ENCODE assay signal across 24 cellular contexts in the genomic region with DNA sequence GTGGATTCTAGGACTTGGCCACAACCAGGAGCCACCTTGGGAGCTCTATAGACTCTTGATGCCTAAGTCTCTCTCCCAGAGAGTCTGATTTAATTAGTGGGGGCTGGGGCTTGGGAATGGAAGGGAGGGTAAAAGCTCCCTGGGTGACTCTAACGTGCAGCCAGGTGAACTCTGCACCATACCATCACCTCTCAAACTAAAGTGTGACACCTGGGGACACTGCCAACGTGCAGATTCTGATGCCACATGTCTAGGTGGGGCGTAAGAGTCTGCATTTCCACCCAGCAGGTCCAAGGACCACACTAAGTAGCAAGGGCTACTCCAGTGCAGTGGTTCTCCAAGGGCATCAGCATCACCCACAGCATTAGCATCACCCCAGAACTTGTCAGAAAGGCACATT. TPM values are rescaled to one million over a fixed set of nuclear protein-coding genes. Genes with fewer than 3 reads are reported as not detected.
DNase-seq lines count a peak whose midpoint lies in the region; ATAC-seq, FAIRE-seq and TF ChIP-seq lines count a peak whose summit lies in the region.
"Had no signal": no experiment of that assay in that cellular context is flagged by ENCODE, and none has a peak within 500 bp of the region (broad histone marks: within the 10 kb centered on the region; RNA-seq: fewer than 3 reads in every experiment).

No MANE protein-coding gene starts in this region.

- no peaks in the 10 kb centered on the region for H3K36me3 Mint-ChIP-seq in activated naive CD4-positive, alpha-beta T cell treated with anti-CD3 and anti-CD28 coated beads, Interleukin-2, amount 50 U/mL, for 72 hours
- H3K36me3 Mint-ChIP-seq: CD14-positive monocyte had no signal

- H2BK120ac ChIP-seq in H1 (replicated peaks; ENCODE audit: low read depth, low read length) (no peak overlapping the region), neuronal stem cell (ENCODE audit: low read depth, low read length) (no peak overlapping the region)

- H3K9me3 ChIP-seq in H1 (ENCODE audit: insufficient read depth in 2 of 2, low read depth in 1 of 2, low read length in 1 of 2) = no peaks in the 10 kb centered on the region
- no peaks in the 10 kb centered on the region for H3K9me3 ChIP-seq in neuronal stem cell (replicated peaks in 1 of 2; ENCODE audit: control insufficient read depth in 2 of 2, insufficient read depth in 1 of 2, low read depth in 1 of 2, low read length in 2 of 2)
- no peaks in the 10 kb centered on the region for H3K9me3 ChIP-seq in PC-9 (ENCODE audit: insufficient read depth, low read depth)
- H3K9me3 ChIP-seq: HAP-1 had no signal

- H3K27ac Mint-ChIP-seq in activated naive CD4-positive, alpha-beta T cell treated with anti-CD3 and anti-CD28 coated beads, Interleukin-2, amount 50 U/mL, for 72 hours = no peak overlapping the region

- no TSS peak for BruUV-seq in PC-9 (replicated peaks; lab: Mats Ljungman, UMichigan)

- H3K4ac ChIP-seq in H1 (replicated peaks; ENCODE audit: insufficient read length, low read depth, low read length) (no peak overlapping the region), neuronal stem cell (ENCODE audit: low read length) (no peak overlapping the region)

- no peaks in the 10 kb centered on the region for H3K9me3 Mint-ChIP-seq in activated naive CD4-positive, alpha-beta T cell treated with anti-CD3 and anti-CD28 coated beads, Interleukin-2, amount 50 U/mL, for 72 hours

- H3K23me2 ChIP-seq in H1 (ENCODE audit: low read depth, low read length) = no peaks in the 10 kb centered on the region

- no peaks in the 10 kb centered on the region; a peak in 1 of 8 replicates for H3K36me3 ChIP-seq in H1 (ENCODE audit: control insufficient read depth in 2 of 4, insufficient read depth in 4 of 4, low read length in 3 of 4)
- no peaks in the 10 kb centered on the region for H3K36me3 ChIP-seq in neuronal stem cell (replicated peaks in 1 of 2; ENCODE audit: control insufficient read depth in 2 of 2, insufficient read depth in 2 of 2, low read length in 2 of 2)
- no peaks in the 10 kb centered on the region for H3K36me3 ChIP-seq in PC-9 (ENCODE audit: low read depth)
- H3K36me3 ChIP-seq: HAP-1 had no signal

- H2BK20ac ChIP-seq in H1 (ENCODE audit: low read length) = no peak overlapping the region

- POLR2A ChIA-PET in H1 (lab: Charles Lee; ENCODE audit: partially characterized antibody) = no interaction called here
- POLR2A ChIA-PET in PC-9 (lab: Charles Lee; ENCODE audit: unreplicated experiment) = interaction anchor here (0.6 kb wide), 1 partner anchor 43 kb away, joined by 4 read pairs; no protein-coding TSS in a partner anchor

- FAIRE-seq in H1 (lab: Jason Lieb, UNC) = no peak
- FAIRE-seq: D721Med had no signal

- no peak for TF ChIP-seq POLR2A in H1 (IDR thresholded peaks at IDR 0.05; ENCODE audit: control extremely low read depth in 1 of 2, low read depth in 2 of 2, low read length in 2 of 2)

- H3K79me1 ChIP-seq in H1 (ENCODE audit: low read depth, low read length) (no peaks in the 10 kb centered on the region; the same call in none of the 2 replicates), neuronal stem cell (ENCODE audit: low read depth, low read length) (no peaks in the 10 kb centered on the region)

- H3F3A ChIP-seq in PC-9 (ENCODE audit: insufficient read depth, low read depth) = peaks cover 17% of the 10 kb centered on the region; the same call in 1 of the 2 replicates

- H3K27ac ChIP-seq in H1 (ENCODE audit: low read depth, low read length) (no peak overlapping the region), neuronal stem cell (replicated peaks; ENCODE audit: low read length) (no peak overlapping the region), PC-9 (no peak overlapping the region)
- H3K27ac ChIP-seq: 22Rv1, GM23248, KMS-11 had no signal

- TF ChIP-seq CTCF in H1 (IDR thresholded peaks at IDR 0.05; ENCODE audit: control extremely low read depth in 1 of 3, insufficient read depth in 1 of 3, low read depth in 1 of 3, low read length in 3 of 3) (no peak), PC-9 (conservative IDR thresholded peaks at IDR 0.05) (no peak)

- H3K4me1 ChIP-seq in H1 (replicated peaks in 1 of 4; ENCODE audit: control insufficient read depth in 3 of 4, insufficient read depth in 4 of 4, low read length in 3 of 4) (no peaks in the 10 kb centered on the region), neuronal stem cell (ENCODE audit: control insufficient read depth in 2 of 2, insufficient read depth in 1 of 2, low read depth in 1 of 2, low read length in 2 of 2) (peaks cover 2 to 24% of the 10 kb centered on the region in 2 donors), PC-9 (replicated peaks; ENCODE audit: insufficient read depth) (peaks cover 23% of the 10 kb centered on the region)

- H3K18ac ChIP-seq in H1 (ENCODE audit: extremely low read depth, low read length) (no peak overlapping the region), neuronal stem cell (ENCODE audit: low read length) (no peak overlapping the region)

- H4K20me1 ChIP-seq in H1 (replicated peaks in 1 of 2; ENCODE audit: control insufficient read depth in 1 of 2, insufficient read depth in 2 of 2, low read length in 2 of 2) (peaks cover 0 to 8% of the 10 kb centered on the region in 2 experiments), PC-9 (ENCODE audit: insufficient read depth) (no peaks in the 10 kb centered on the region)

- H3K9me2 ChIP-seq in PC-9 (ENCODE audit: insufficient read depth) = no peaks in the 10 kb centered on the region

- no peak for TF ChIP-seq RAD21 in H1 (IDR thresholded peaks at IDR 0.05 in 1 of 2, conservative IDR thresholded peaks at IDR 0.05 in 1 of 2; ENCODE audit: low read depth in 2 of 2, low read length in 2 of 2)

- H3K4me2 ChIP-seq in H1 (ENCODE audit: insufficient read depth in 1 of 2, low read depth in 2 of 2, low read length in 2 of 2) = no peak overlapping the region
- no peak overlapping the region for H3K4me2 ChIP-seq in neuronal stem cell (ENCODE audit: insufficient read depth, low read length, poor library complexity, severe bottlenecking)
- no peak overlapping the region for H3K4me2 ChIP-seq in PC-9
- H3K4me2 ChIP-seq: KMS-11 had no signal

- ATAC-seq in GM18511 (IDR thresholded peaks at IDR 0.05; ENCODE audit: unreplicated experiment) (no peak), HG02970 (IDR thresholded peaks at IDR 0.05; ENCODE audit: low FRiP score, unreplicated experiment) (no peak)
- no peak for ATAC-seq in activated naive CD4-positive, alpha-beta T cell treated with anti-CD3 and anti-CD28 coated beads, Interleukin-2, amount 50 U/mL, for 72 hours

- H4K8ac ChIP-seq in H1 (ENCODE audit: extremely low read depth, insufficient read depth, low read length) (no peak overlapping the region), neuronal stem cell (ENCODE audit: low read depth, low read length) (no peak overlapping the region)

- no peak overlapping the region for H3K14ac ChIP-seq in H1 (ENCODE audit: insufficient read length)
- no peak overlapping the region for H3K14ac ChIP-seq in neuronal stem cell (ENCODE audit: low read length)

- H3K56ac ChIP-seq in H1 (replicated peaks; ENCODE audit: insufficient read length, low read depth, low read length) = no peak overlapping the region

- H3K23ac ChIP-seq in H1 (ENCODE audit: insufficient read length) (no peak overlapping the region), neuronal stem cell (ENCODE audit: low read depth, low read length, poor library complexity) (peak overlapping the region; percentile 87)

- H3K79me2 ChIP-seq in H1 (ENCODE audit: control insufficient read depth in 1 of 2, insufficient read depth in 2 of 2, low read length in 2 of 2) (no peaks in the 10 kb centered on the region), PC-9 (ENCODE audit: low read depth) (0 out of 2 replicates have a peak, but pooled peaks cover 3% of the 10 kb centered on the region)

- no peak overlapping the region for H3K4me3 ChIP-seq in H1 (ENCODE audit: extremely low read depth in 1 of 4, insufficient read depth in 2 of 4, low read depth in 3 of 4, low read length in 4 of 4)
- no peak overlapping the region for H3K4me3 ChIP-seq in neuronal stem cell (ENCODE audit: low read length in 2 of 2)
- H3K4me3 ChIP-seq in PC-9 = no peak overlapping the region
- H3K4me3 ChIP-seq: GM23248, HAP-1 had no signal

- 61% methylated on average over 3 of the region's 3 CpGs; no CpG with 5 or more reads in 1 of the 2 experiments for WGBS in H1 (ENCODE audit: extremely low coverage in 1 of 2, insufficient coverage in 1 of 2, insufficient read length in 1 of 2, insufficient replicate concordance in 2 of 2, low coverage in 1 of 2, low lambda C conversion rate in 2 of 2, missing lambda C conversion rate in 1 of 2), 2 experiments
- no CpG with 5 or more reads among the region's 3 CpGs for WGBS in neuronal stem cell (ENCODE audit: extremely low coverage in 2 of 2, insufficient read length in 2 of 2, insufficient replicate concordance in 1 of 2), 2 donors

- H4K91ac ChIP-seq in H1 (replicated peaks; ENCODE audit: insufficient read length, low read length) (no peak overlapping the region), neuronal stem cell (ENCODE audit: low read depth, low read length, poor library complexity) (no peak overlapping the region)

- H3K27me3 ChIP-seq in H1 (replicated peaks in 1 of 4; ENCODE audit: control insufficient read depth in 3 of 4, extremely low read depth in 1 of 4, insufficient read depth in 3 of 4, low read length in 3 of 4) (no peaks in the 10 kb centered on the region), neuronal stem cell (ENCODE audit: control insufficient read depth in 3 of 3, insufficient read depth in 3 of 3, low read depth in 1 of 3, low read length in 3 of 3) (no peaks in the 10 kb centered on the region), PC-9 (ENCODE audit: insufficient read depth, low read depth) (no peaks in the 10 kb centered on the region)

- H2BK5ac ChIP-seq in H1 (ENCODE audit: low read depth, low read length) = no peak overlapping the region
- H2BK5ac ChIP-seq in neuronal stem cell (ENCODE audit: low read length) = no peak overlapping the region

- no peak overlapping the region for H2BK12ac ChIP-seq in H1 (ENCODE audit: low read depth, low read length)
- no peak overlapping the region for H2BK12ac ChIP-seq in neuronal stem cell (ENCODE audit: low read length)

- intact Hi-C loops in PC-9 (cut with micrococcal nuclease; ENCODE audit: unreplicated experiment) = no loop called here

- CTCF ChIA-PET in H1 (lab: Charles Lee; ENCODE audit: partially characterized antibody) (interaction anchor here (0.9 to 18.1 kb wide), 12 partner anchors 11 to 207 kb away, joined by 3 to 329 read pairs (median 4); a partner anchor contains a TSS), PC-9 (lab: Charles Lee) (no interaction called here)

- DNase-seq in NCI-H82 (lab: John Stamatoyannopoulos, UW) (peak; percentile 15), NCI-H82 treated with DMSO at 0.1 percent for 48 hours (lab: John Stamatoyannopoulos, UW; ENCODE audit: unreplicated experiment) (no peak), H1 (ENCODE audit: low read depth in 1 of 2, low spot score in 2 of 2) (no peak), neuronal stem cell (ENCODE audit: low spot score) (no peak), PC-9 (no peak)
- no peak for DNase-seq in activated naive CD4-positive, alpha-beta T cell treated with anti-CD3 and anti-CD28 coated beads, Interleukin-2, amount 50 U/mL, for 72 hours (ENCODE audit: low spot score in 2 of 2)
- DNase-seq: EL, GF-D8, GM23248, NCI-H1694, NCI-H2081, NCI-H2171, NCI-H345, NCI-H524, NCI-H774, OCI-M1, Right ventricle myocardium superior had no signal

- no peak overlapping the region for H4K5ac ChIP-seq in H1 (ENCODE audit: insufficient read length, low read depth, low read length)

- H3K9ac ChIP-seq in H1 (replicated peaks in 1 of 4; ENCODE audit: extremely low read depth in 1 of 4, low read depth in 3 of 4, low read length in 3 of 4) = no peak overlapping the region
- H3K9ac ChIP-seq in neuronal stem cell (ENCODE audit: low read depth, low read length, poor library complexity) = peak overlapping the region; percentile 24
- H3K9ac ChIP-seq: GM23248, KMS-11 had no signal

- H2BK15ac ChIP-seq in H1 (ENCODE audit: low read length) (0 out of 2 replicates have a peak overlapping the region, but pooled peaks have one; percentile 16), neuronal stem cell (ENCODE audit: low read length) (no peak overlapping the region)

- no peak overlapping the region for H2AFZ ChIP-seq in H1 (ENCODE audit: low read length)
- H2AFZ ChIP-seq in neuronal stem cell (ENCODE audit: low read length) = no peak overlapping the region
- no peak overlapping the region for H2AFZ ChIP-seq in PC-9
- H2AFZ ChIP-seq: GM23248 had no signal

- no peak overlapping the region for H2AK5ac ChIP-seq in H1 (ENCODE audit: low read depth, low read length)
- H2AK5ac ChIP-seq in neuronal stem cell (ENCODE audit: low read depth, low read length) = no peak overlapping the region

- no peak for TF ChIP-seq EP300 in H1 (IDR thresholded peaks at IDR 0.05; ENCODE audit: borderline replicate concordance in 1 of 2, low read depth in 2 of 2, low read length in 2 of 2)

RNA-seq across cellular contexts. Expression of a gene that starts 28.3 kb away (rescaled TPM):
- 25.2 and 27.1 TPM in 2 replicates for total RNA-seq in H1 (2021; fragmentation: NEBNext Ultra II Directional; extraction: Animal tissue kit (Norgen Biotek cat#: 25700))
- polyA plus RNA-seq in H1 (2011; rRNA removed) = 44.5 and 60.2 TPM in 2 replicates
- polyA plus RNA-seq in H1 (2011; cell fraction: cytosol; rRNA removed) = 53.4 TPM
- polyA plus RNA-seq in H1 (2011; cell fraction: nucleus; rRNA removed) = 53.4 TPM
- 16.3 to 31.8 TPM (median 25.4 TPM) in 4 replicates for polyA plus RNA-seq in H1 (2012, experiment 1 of 2)
- polyA plus RNA-seq in H1 (2012, experiment 2 of 2) = 30.6 TPM
- polyA plus RNA-seq in H1 (2013, experiment 1 of 2) = 20.2 TPM
- 21.7 TPM for polyA plus RNA-seq in H1 (2013, experiment 2 of 2)
- 40.6 and 44.5 TPM in 2 replicates for polyA minus RNA-seq in H1 (2011; rRNA and poly(A)+ RNA removed)
- polyA minus RNA-seq in H1 (2011; cell fraction: cytosol; rRNA and poly(A)+ RNA removed) = 12.9 TPM
- 17.2 TPM for polyA minus RNA-seq in H1 (2011; cell fraction: nucleus; rRNA and poly(A)+ RNA removed)
- 38.9 TPM for polyA plus RNA-seq in neuronal stem cell (2013, experiment 1 of 2)
- polyA plus RNA-seq in neuronal stem cell (2013, experiment 2 of 2) = 39.0 TPM
- 40.2 and 41.5 TPM in 2 replicates for total RNA-seq in PC-9 (2021)
- 10 to 100 TPM; 10.5 to 12.9 TPM for total RNA-seq in activated naive CD4-positive, alpha-beta T cell treated with anti-CD3 and anti-CD28 coated beads, Interleukin-2, amount 50 U/mL, for 72 hours

RNA-seq across cellular contexts. Expression of a gene that starts 49.8 kb away (rescaled TPM):
- 138 and 144 TPM in 2 replicates for total RNA-seq in H1 (2021; fragmentation: NEBNext Ultra II Directional; extraction: Animal tissue kit (Norgen Biotek cat#: 25700))
- 39.8 and 55.3 TPM in 2 replicates for polyA plus RNA-seq in H1 (2011; rRNA removed)
- polyA plus RNA-seq in H1 (2011; cell fraction: cytosol; rRNA removed) = 52.3 TPM
- polyA plus RNA-seq in H1 (2011; cell fraction: nucleus; rRNA removed) = 21.0 TPM
- 53.7 to 103 TPM (median 70.1 TPM) in 4 replicates for polyA plus RNA-seq in H1 (2012, experiment 1 of 2)
- 48.9 TPM for polyA plus RNA-seq in H1 (2012, experiment 2 of 2)
- polyA plus RNA-seq in H1 (2013, experiment 1 of 2) = 91.9 TPM
- 93.4 TPM for polyA plus RNA-seq in H1 (2013, experiment 2 of 2)
- polyA minus RNA-seq in H1 (2011; rRNA and poly(A)+ RNA removed) = 97.9 and 109 TPM in 2 replicates
- 67.6 TPM for polyA minus RNA-seq in H1 (2011; cell fraction: cytosol; rRNA and poly(A)+ RNA removed)
- polyA minus RNA-seq in H1 (2011; cell fraction: nucleus; rRNA and poly(A)+ RNA removed) = 38.6 TPM
- 120 TPM for polyA plus RNA-seq in neuronal stem cell (2013, experiment 1 of 2)
- 124 TPM for polyA plus RNA-seq in neuronal stem cell (2013, experiment 2 of 2)
- total RNA-seq in PC-9 (2021) = 57.4 and 80.3 TPM in 2 replicates
- 10 to 100 TPM in 1 of 2 donors, 1 to 10 TPM in 1; 9.2 to 24.3 TPM for total RNA-seq in activated naive CD4-positive, alpha-beta T cell treated with anti-CD3 and anti-CD28 coated beads, Interleukin-2, amount 50 U/mL, for 72 hours
